26 cellular contexts compared by ENCODE assay signal in genomic region chr11:115679945-115680344, GRCh38.
DNase-seq lines count a peak whose midpoint lies in the region; ATAC-seq, FAIRE-seq and TF ChIP-seq lines count a peak whose summit lies in the region.
"Had no signal": no experiment of that assay in that cellular context is flagged by ENCODE, and none has a peak within 500 bp of the region (broad histone marks: within the 10 kb centered on the region; RNA-seq: fewer than 3 reads in every experiment).

No MANE protein-coding gene starts in this region.

- H4K8ac ChIP-seq in IMR-90 (ENCODE audit: low read depth in 2 of 2, low read length in 2 of 2) (no peak overlapping the region), mesenchymal stem cell (ENCODE audit: low read length) (no peak overlapping the region)

- H3K4ac ChIP-seq in IMR-90 (ENCODE audit: low read depth, low read length) = no peak overlapping the region; the same call in 1 of the 2 replicates
- no peak overlapping the region for H3K4ac ChIP-seq in mesenchymal stem cell (ENCODE audit: low read depth in 1 of 2, low read length in 2 of 2)

- H3K14ac ChIP-seq in IMR-90 (replicated peaks; ENCODE audit: low read depth, low read length) (no peak overlapping the region), mesenchymal stem cell (ENCODE audit: low read length in 2 of 2) (no peak overlapping the region)

- no peaks in the 10 kb centered on the region for H3K36me3 Mint-ChIP-seq in progenitor cell of endocrine pancreas (ENCODE audit: insufficient read depth)
- H3K36me3 Mint-ChIP-seq: CD14-positive monocyte; CD4-positive, alpha-beta memory T cell; CD4-positive, CD25-positive, alpha-beta regulatory T cell; CD8-positive, alpha-beta memory T cell had no signal

- H2BK5ac ChIP-seq in IMR-90 (ENCODE audit: low read depth, low read length, poor library complexity, severe bottlenecking) (no peak overlapping the region), mesenchymal stem cell (ENCODE audit: low read depth, low read length, poor library complexity, severe bottlenecking) (no peak overlapping the region)

- no peak overlapping the region for H3K23ac ChIP-seq in IMR-90 (ENCODE audit: low read depth, low read length)
- no peak overlapping the region for H3K23ac ChIP-seq in mesenchymal stem cell (ENCODE audit: low read length in 2 of 2)

- no peak overlapping the region for H2BK12ac ChIP-seq in mesenchymal stem cell (ENCODE audit: low read length in 2 of 2)

- H3K9me3 Mint-ChIP-seq in progenitor cell of endocrine pancreas (ENCODE audit: low read depth) = no peaks in the 10 kb centered on the region
- H3K9me3 Mint-ChIP-seq: CD14-positive monocyte had no signal

- H2BK20ac ChIP-seq in IMR-90 (ENCODE audit: low read depth, low read length) = peak overlapping the region; percentile 31; the same call in 1 of the 2 replicates

- H3K4me1 ChIP-seq in IMR-90 (ENCODE audit: control insufficient read depth, insufficient read depth, low read length) (peaks cover 15% of the 10 kb centered on the region), mesenchymal stem cell (ENCODE audit: control insufficient read depth, insufficient read depth, low read depth, low read length) (peaks cover 23% of the 10 kb centered on the region), thyroid gland (peaks cover 26 to 32% of the 10 kb centered on the region in 2 donors)
- H3K4me1 ChIP-seq: BLaER1 had no signal

- H3K27me3 Mint-ChIP-seq in progenitor cell of endocrine pancreas = peaks cover 14% of the 10 kb centered on the region
- H3K27me3 Mint-ChIP-seq: CD4-positive, CD25-positive, alpha-beta regulatory T cell had no signal

- H3K18ac ChIP-seq in IMR-90 (ENCODE audit: low read depth, low read length) (no peak overlapping the region), mesenchymal stem cell (ENCODE audit: low read depth in 1 of 2, low read length in 2 of 2) (no peak overlapping the region)

- H3K79me1 ChIP-seq in IMR-90 (ENCODE audit: low read depth in 1 of 2, low read length in 2 of 2) (no peaks in the 10 kb centered on the region; a peak in 1 of 4 replicates), mesenchymal stem cell (replicated peaks; ENCODE audit: low read length, poor library complexity, severe bottlenecking) (no peaks in the 10 kb centered on the region)

- TF ChIP-seq RAD21 in IMR-90 (IDR thresholded peaks at IDR 0.05; ENCODE audit: low read length) = no peak

- peaks cover 28% of the 10 kb centered on the region for H3K4me1 Mint-ChIP-seq in progenitor cell of endocrine pancreas (ENCODE audit: low read depth)
- H3K4me1 Mint-ChIP-seq: CD14-positive monocyte; CD4-positive, alpha-beta memory T cell; CD4-positive, CD25-positive, alpha-beta regulatory T cell; CD8-positive, alpha-beta memory T cell had no signal

- no peak overlapping the region for H2AK5ac ChIP-seq in IMR-90 (ENCODE audit: low read depth, low read length)
- peak overlapping the region; percentile 16 for H2AK5ac ChIP-seq in mesenchymal stem cell (ENCODE audit: low read length, severe bottlenecking)

- FAIRE-seq in HTR-8/SVneo (lab: Jason Lieb, UNC) = no peak
- FAIRE-seq: A204.1, G401.6, GM12891 had no signal

- H3K27ac ChIP-seq in IMR-90 (ENCODE audit: insufficient read depth, low read length) (no peak overlapping the region), mesenchymal stem cell (ENCODE audit: low read length, poor library complexity, severe bottlenecking) (no peak overlapping the region), thyroid gland (peak overlapping the region; percentile 39 to 63 (median 61))
- H3K27ac ChIP-seq: BLaER1 had no signal

- H2AK9ac ChIP-seq in IMR-90 (replicated peaks; ENCODE audit: low read depth, low read length, poor library complexity) = no peak overlapping the region

- no peak for ATAC-seq in IMR-90 (ENCODE audit: low read depth)
- ATAC-seq in GM18858 (IDR thresholded peaks at IDR 0.05; ENCODE audit: unreplicated experiment) = no peak

- in situ Hi-C loops in G401 (cut with HindIII; ENCODE audit: low sequenced_read_pairs) (no loop called here), IMR-90 (cut with MboI; ENCODE audit: low sequenced_read_pairs) (no loop called here)

- no TSS peak for BruUV-seq in IMR-90 (replicated peaks; lab: Mats Ljungman, UMichigan)

- H3K4me2 ChIP-seq in IMR-90 (ENCODE audit: low read depth, low read length) = no peak overlapping the region
- no peak overlapping the region for H3K4me2 ChIP-seq in mesenchymal stem cell (ENCODE audit: low read length, poor library complexity, severe bottlenecking)
- H3K4me2 ChIP-seq: BLaER1 had no signal

- intact Hi-C loops in IMR-90 (cut with micrococcal nuclease) = loop anchor here (5.0 to 10.0 kb wide), 2 partner anchors 178 to 345 kb away; partner anchors contain the start of gene CADM1
- intact Hi-C loops in thyroid gland (cut with DNase I) = no loop called here

- POLR2A ChIA-PET in IMR-90 (lab: Charles Lee; ENCODE audit: unreplicated experiment) = no interaction called here

- no peak overlapping the region for H3K4me3 ChIP-seq in IMR-90 (ENCODE audit: insufficient read depth, low read depth, low read length)
- no peak overlapping the region for H3K4me3 ChIP-seq in mesenchymal stem cell (ENCODE audit: insufficient read depth in 1 of 2, low read depth in 1 of 2, low read length in 2 of 2)
- no peak overlapping the region for H3K4me3 ChIP-seq in thyroid gland (replicated peaks in 1 of 3)
- H3K4me3 ChIP-seq: BLaER1 had no signal

- H3K27me3 ChIP-seq in IMR-90 (ENCODE audit: control insufficient read depth, insufficient read depth, low read length) (no peaks in the 10 kb centered on the region), mesenchymal stem cell (ENCODE audit: control insufficient read depth in 1 of 2, insufficient read depth in 1 of 2, low read length in 2 of 2) (peaks cover 0 to 5% of the 10 kb centered on the region in 2 experiments), thyroid gland (no peaks in the 10 kb centered on the region)
- H3K27me3 ChIP-seq: BE2C, BLaER1 had no signal

- TF ChIP-seq CTCF in IMR-90 (conservative IDR thresholded peaks at IDR 0.05; ENCODE audit: low read depth, low read length) (no peak), thyroid gland (IDR thresholded peaks at IDR 0.05) (no peak), progenitor cell of endocrine pancreas (IDR thresholded peaks at IDR 0.05; ENCODE audit: unreplicated experiment) (no peak)

- no peak overlapping the region for H3K27ac Mint-ChIP-seq in progenitor cell of endocrine pancreas
- H3K27ac Mint-ChIP-seq: CD14-positive monocyte; CD4-positive, alpha-beta memory T cell; CD4-positive, CD25-positive, alpha-beta regulatory T cell; CD8-positive, alpha-beta memory T cell had no signal

- no peak overlapping the region for H4K5ac ChIP-seq in IMR-90 (ENCODE audit: low read depth, low read length)

- H2AFZ ChIP-seq in IMR-90 (replicated peaks; ENCODE audit: low read length, poor library complexity) (peak overlapping the region; percentile 28), mesenchymal stem cell (ENCODE audit: low read depth, low read length) (no peak overlapping the region)

- H4K91ac ChIP-seq in IMR-90 (ENCODE audit: insufficient read depth, low read depth, low read length) (peak overlapping the region; percentile 7; the same call in 1 of the 2 replicates), mesenchymal stem cell (ENCODE audit: low read length) (no peak overlapping the region)

- DNase-seq in G401 (ENCODE audit: low spot score) = peak; percentile 33
- no peak for DNase-seq in IMR-90
- DNase-seq in mesenchymal stem cell = no peak
- DNase-seq in thyroid gland = peak; percentile 51 to 70
- DNase-seq in HTR-8/SVneo (ENCODE audit: insufficient read length, low spot score) = no peak
- DNase-seq in progenitor cell of endocrine pancreas (ENCODE audit: low spot score, unreplicated experiment) = no peak
- DNase-seq: 8988T; ACHN; BE2C; CD4-positive, alpha-beta memory T cell; CD4-positive, CD25-positive, alpha-beta regulatory T cell; CD8-positive, alpha-beta memory T cell; COR-L47; DMS 273 treated with DMSO at 0.1 percent for 48 hours; DMS153; DMS53; DMS79; DND-41; EL; GF-D8 had no signal

- H3K4me3 Mint-ChIP-seq in progenitor cell of endocrine pancreas (ENCODE audit: low read depth) = no peak overlapping the region
- H3K4me3 Mint-ChIP-seq: CD14-positive monocyte; CD4-positive, alpha-beta memory T cell; CD4-positive, CD25-positive, alpha-beta regulatory T cell; CD8-positive, alpha-beta memory T cell had no signal

- H3K9ac ChIP-seq in IMR-90 (ENCODE audit: low read depth, low read length) = no peak overlapping the region
- H3K9ac ChIP-seq in mesenchymal stem cell (ENCODE audit: low read length) = no peak overlapping the region
- H3K9ac ChIP-seq: BLaER1 had no signal

- CTCF ChIA-PET in IMR-90 (lab: Yijun Ruan, JAX) = no interaction called here

- H3K36me3 ChIP-seq in IMR-90 (ENCODE audit: control insufficient read depth, insufficient read depth, low read length) = no peaks in the 10 kb centered on the region
- no peaks in the 10 kb centered on the region for H3K36me3 ChIP-seq in mesenchymal stem cell (ENCODE audit: control insufficient read depth in 1 of 2, insufficient read depth in 2 of 2, low read depth in 1 of 2, low read length in 2 of 2)
- no peaks in the 10 kb centered on the region for H3K36me3 ChIP-seq in thyroid gland
- H3K36me3 ChIP-seq: BE2C, BLaER1 had no signal

- H2BK120ac ChIP-seq in IMR-90 (ENCODE audit: low read depth, low read length) = peak overlapping the region; percentile 22; the same call in 1 of the 2 replicates
- H2BK120ac ChIP-seq in mesenchymal stem cell (ENCODE audit: low read depth, low read length) = no peak overlapping the region

- H3K9me1 ChIP-seq in IMR-90 (ENCODE audit: insufficient read depth, low read length) = peaks cover 16% of the 10 kb centered on the region

- WGBS in IMR-90 (ENCODE audit: extremely low coverage in 2 of 2, insufficient read length in 1 of 2), 2 experiments = no CpG with 5 or more reads among the region's 4 CpGs
- 72% methylated on average over 3 of the region's 4 CpGs for WGBS in mesenchymal stem cell
- 30 to 38% methylated on average over 4 of the region's 4 CpGs for whole genome bisulfite sequencing in thyroid gland, 2 donors

- H3K56ac ChIP-seq in IMR-90 (ENCODE audit: extremely low read depth, insufficient read depth, low read length) = no peak overlapping the region

- no peaks in the 10 kb centered on the region for H4K20me1 ChIP-seq in IMR-90 (ENCODE audit: insufficient read depth, low read length)
- H4K20me1 ChIP-seq: BLaER1 had no signal

- H3K9me3 ChIP-seq in IMR-90 (ENCODE audit: control insufficient read depth, insufficient read depth, low read length) (no peaks in the 10 kb centered on the region), mesenchymal stem cell (ENCODE audit: control insufficient read depth, low read length) (no peaks in the 10 kb centered on the region), thyroid gland (no peaks in the 10 kb centered on the region)
- H3K9me3 ChIP-seq: BE2C, BLaER1 had no signal

- dilution Hi-C loops in IMR-90 (cut with HindIII; ENCODE audit: low sequenced_read_pairs, unreplicated experiment) = no loop called here

- TF ChIP-seq POLR2A in IMR-90 (IDR thresholded peaks at IDR 0.05; ENCODE audit: low read depth, low read length) (no peak), thyroid gland (IDR thresholded peaks at IDR 0.05) (no peak)

- H2BK15ac ChIP-seq in IMR-90 (ENCODE audit: low read depth, low read length) (0 out of 3 replicates have a peak overlapping the region, but pooled peaks have one; percentile 15), mesenchymal stem cell (ENCODE audit: low read depth, poor library complexity, severe bottlenecking) (no peak overlapping the region)

TF ChIP-seq in IMR-90, 13 proteins besides CTCF, POLR2A, EP300 and RAD21:
- no peak for TF ChIP-seq NFE2L2 (IDR thresholded peaks at IDR 0.05; ENCODE audit: low read depth, low read length)
- peak; percentile 59 for TF ChIP-seq MAFK (IDR thresholded peaks at IDR 0.05; ENCODE audit: low read depth, low read length)

Comparison
In these comparisons a context has a peak if more than half of its experiments do, and no peak if none do; other contexts are left out.
1. DNase-seq: peak in G401 (single experiment) and thyroid gland (2 of 2); none in IMR-90 (single experiment), mesenchymal stem cell (single experiment), HTR-8/SVneo (single experiment) and progenitor cell of endocrine pancreas (single experiment).
2. H3K27ac ChIP-seq: peak in thyroid gland (3 of 3); none in IMR-90 (single experiment) and mesenchymal stem cell (single experiment).